ENCODE assay signal across 19 cellular contexts in genomic region chr2:191299866-191300265, GRCh38. TPM values are rescaled to one million over a fixed set of nuclear protein-coding genes. Genes with fewer than 3 reads are reported as not detected.
DNase-seq lines count a peak whose midpoint lies in the region; ATAC-seq, FAIRE-seq and TF ChIP-seq lines count a peak whose summit lies in the region.
"Had no signal": no experiment of that assay in that cellular context is flagged by ENCODE, and none has a peak within 500 bp of the region (broad histone marks: within the 10 kb centered on the region; RNA-seq: fewer than 3 reads in every experiment).

No MANE protein-coding gene starts in this region.

- peaks cover 64% of the 10 kb centered on the region for H3K4me1 ChIP-seq in left ventricle myocardium inferior
- peaks cover 0 to 23% of the 10 kb centered on the region in 2 donors for H3K4me1 ChIP-seq in right atrium auricular region
- peaks cover 0 to 5% of the 10 kb centered on the region in 2 donors for H3K4me1 ChIP-seq in small intestine (ENCODE audit: control insufficient read depth in 2 of 2, insufficient read depth in 1 of 2, low read depth in 1 of 2, low read length in 1 of 2)
- H3K4me1 ChIP-seq: BLaER1 had no signal

- POLR2A ChIA-PET in activated CD4-positive, alpha-beta memory T cell treated with anti-CD3 and anti-CD28 coated beads, Interleukin-2, amount 10 ng/mL, durations not matched to agents 7 days and 5 days (lab: Charles Lee), result no interaction called here

- CTCF ChIA-PET in activated CD4-positive, alpha-beta memory T cell treated with anti-CD3 and anti-CD28 coated beads, Interleukin-2, amount 10 ng/mL, durations not matched to agents 7 days and 5 days (lab: Charles Lee), result interaction anchor here (0.7 kb wide), 2 partner anchors 93 to 105 kb away, joined by 3 read pairs; no protein-coding TSS in a partner anchor

- peak overlapping the region; percentile 46 for H3K27ac ChIP-seq in left ventricle myocardium inferior (replicated peaks)
- no peak overlapping the region for H3K27ac ChIP-seq in right atrium auricular region
- H3K27ac ChIP-seq in small intestine (ENCODE audit: low read depth in 1 of 2, low read length in 1 of 2), result no peak overlapping the region
- H3K27ac ChIP-seq: 22Rv1, A549, BLaER1 had no signal

- no peaks in the 10 kb centered on the region for H3K36me3 ChIP-seq in left ventricle myocardium inferior
- no peaks in the 10 kb centered on the region for H3K36me3 ChIP-seq in right atrium auricular region
- no peaks in the 10 kb centered on the region for H3K36me3 ChIP-seq in small intestine (ENCODE audit: control insufficient read depth in 2 of 2, insufficient read depth in 2 of 2, low read length in 2 of 2)

- H3K4me3 Mint-ChIP-seq in chondrocyte (ENCODE audit: unreplicated experiment) (no peak overlapping the region), nephron progenitor cell (no peak overlapping the region)
- H3K4me3 Mint-ChIP-seq in activated CD4-positive, alpha-beta memory T cell treated with anti-CD3 and anti-CD28 coated beads, Interleukin-2, amount 10 ng/mL, durations not matched to agents 7 days and 5 days, result no peak overlapping the region
- H3K4me3 Mint-ChIP-seq: CD14-positive monocyte; CD4-positive, alpha-beta memory T cell had no signal

- no peak for FAIRE-seq in small intestine (lab: Jason Lieb, UNC)
- FAIRE-seq: A549, GM12878, K562 had no signal

- H3K27me3 Mint-ChIP-seq in chondrocyte (ENCODE audit: low read depth) (no peaks in the 10 kb centered on the region), nephron progenitor cell (ENCODE audit: low read depth, poor library complexity) (no peaks in the 10 kb centered on the region)
- H3K27me3 Mint-ChIP-seq in activated CD4-positive, alpha-beta memory T cell treated with anti-CD3 and anti-CD28 coated beads, Interleukin-2, amount 10 ng/mL, durations not matched to agents 7 days and 5 days, result peaks cover 2% of the 10 kb centered on the region

- H3K27me3 ChIP-seq in left ventricle myocardium inferior (ENCODE audit: low read depth) (no peaks in the 10 kb centered on the region), right atrium auricular region (no peaks in the 10 kb centered on the region), small intestine (ENCODE audit: control insufficient read depth in 2 of 2, insufficient read depth in 2 of 2, low read length in 2 of 2) (no peaks in the 10 kb centered on the region)
- H3K27me3 ChIP-seq: BLaER1 had no signal

- H3K36me3 Mint-ChIP-seq in chondrocyte (ENCODE audit: low read depth) (peaks cover 3% of the 10 kb centered on the region), nephron progenitor cell (ENCODE audit: low read depth) (peaks cover 54% of the 10 kb centered on the region)
- no peaks in the 10 kb centered on the region for H3K36me3 Mint-ChIP-seq in activated CD4-positive, alpha-beta memory T cell treated with anti-CD3 and anti-CD28 coated beads, Interleukin-2, amount 10 ng/mL, durations not matched to agents 7 days and 5 days (ENCODE audit: low read depth)
- H3K36me3 Mint-ChIP-seq: CD14-positive monocyte; CD4-positive, alpha-beta memory T cell had no signal

- no peak for ATAC-seq in HG02970 (IDR thresholded peaks at IDR 0.05; ENCODE audit: low FRiP score, unreplicated experiment)
- ATAC-seq: GM12878, HCT116, K562 had no signal

- intact Hi-C loops in left ventricle myocardium inferior (cut with micrococcal nuclease), result no loop called here

- no peaks in the 10 kb centered on the region for H3K9me3 ChIP-seq in left ventricle myocardium inferior (replicated peaks)
- H3K9me3 ChIP-seq in right atrium auricular region, result no peaks in the 10 kb centered on the region
- no peaks in the 10 kb centered on the region for H3K9me3 ChIP-seq in small intestine (ENCODE audit: control insufficient read depth, low read depth)
- H3K9me3 ChIP-seq: A549, BLaER1 had no signal

- H3K4me3 ChIP-seq in left ventricle myocardium inferior (no peak overlapping the region), right atrium auricular region (no peak overlapping the region), small intestine (ENCODE audit: low read depth in 1 of 2, low read length in 2 of 2) (no peak overlapping the region)
- H3K4me3 ChIP-seq: A549, BLaER1, GM12878, K562 had no signal

- H3K27ac Mint-ChIP-seq in chondrocyte (ENCODE audit: unreplicated experiment) (peak overlapping the region; percentile 78), nephron progenitor cell (peak overlapping the region; percentile 43)
- H3K27ac Mint-ChIP-seq in activated CD4-positive, alpha-beta memory T cell treated with anti-CD3 and anti-CD28 coated beads, Interleukin-2, amount 10 ng/mL, durations not matched to agents 7 days and 5 days, result no peak overlapping the region
- H3K27ac Mint-ChIP-seq: CD4-positive, alpha-beta memory T cell had no signal

- H3K4me1 Mint-ChIP-seq in chondrocyte (ENCODE audit: low read depth), result peaks cover 63% of the 10 kb centered on the region
- peaks cover 27% of the 10 kb centered on the region for H3K4me1 Mint-ChIP-seq in nephron progenitor cell
- no peaks in the 10 kb centered on the region for H3K4me1 Mint-ChIP-seq in activated CD4-positive, alpha-beta memory T cell treated with anti-CD3 and anti-CD28 coated beads, Interleukin-2, amount 10 ng/mL, durations not matched to agents 7 days and 5 days
- H3K4me1 Mint-ChIP-seq: CD14-positive monocyte; CD4-positive, alpha-beta memory T cell had no signal

- 84 to 93% (median 86%) methylated on average over 1 of the region's 1 CpG for WGBS in small intestine, 3 donors

- H3K9me3 Mint-ChIP-seq in chondrocyte (ENCODE audit: low read depth) (no peaks in the 10 kb centered on the region), nephron progenitor cell (no peaks in the 10 kb centered on the region)
- H3K9me3 Mint-ChIP-seq in activated CD4-positive, alpha-beta memory T cell treated with anti-CD3 and anti-CD28 coated beads, Interleukin-2, amount 10 ng/mL, durations not matched to agents 7 days and 5 days, result no peaks in the 10 kb centered on the region
- H3K9me3 Mint-ChIP-seq: CD14-positive monocyte; CD4-positive, alpha-beta memory T cell had no signal

- DNase-seq in left ventricle myocardium inferior (no peak), right atrium auricular region (ENCODE audit: low spot score) (no peak), chondrocyte (ENCODE audit: low spot score) (no peak), nephron progenitor cell (no peak), small intestine (no peak)
- no peak for DNase-seq in activated CD4-positive, alpha-beta memory T cell treated with anti-CD3 and anti-CD28 coated beads, Interleukin-2, amount 10 ng/mL, durations not matched to agents 7 days and 5 days
- DNase-seq: CD4-positive, alpha-beta memory T cell; DMS153; DMS79; GOT3; H7 had no signal

- TF ChIP-seq CTCF in left ventricle myocardium inferior (IDR thresholded peaks at IDR 0.05; ENCODE audit: borderline replicate concordance), result no peak
- TF ChIP-seq CTCF in right atrium auricular region (IDR thresholded peaks at IDR 0.05), result no peak
- TF ChIP-seq CTCF in chondrocyte (IDR thresholded peaks at IDR 0.05), result no peak
- no peak for TF ChIP-seq CTCF in nephron progenitor cell (IDR thresholded peaks at IDR 0.05)

RNA-seq across cellular contexts. Expression of gene MYO1B, which starts 54.7 kb away (rescaled TPM):
- total RNA-seq in left ventricle myocardium inferior (16.2 TPM), right atrium auricular region (10 to 100 TPM; 11.6 to 14.7 TPM), chondrocyte (64.7 to 116 TPM (median 114 TPM) in 3 replicates)
- 10 to 100 TPM in 1 of 3 donors, 1 to 10 TPM in 2; 8.1 to 17.1 (median 8.6) TPM for polyA plus RNA-seq in small intestine
- total RNA-seq in activated CD4-positive, alpha-beta memory T cell treated with anti-CD3 and anti-CD28 coated beads, Interleukin-2, amount 10 ng/mL, durations not matched to agents 7 days and 5 days, result 1 to 10 TPM; 2.1 to 2.9 TPM
- polyA plus RNA-seq: CD14-positive monocyte had no signal
